In the genomic region with DNA sequence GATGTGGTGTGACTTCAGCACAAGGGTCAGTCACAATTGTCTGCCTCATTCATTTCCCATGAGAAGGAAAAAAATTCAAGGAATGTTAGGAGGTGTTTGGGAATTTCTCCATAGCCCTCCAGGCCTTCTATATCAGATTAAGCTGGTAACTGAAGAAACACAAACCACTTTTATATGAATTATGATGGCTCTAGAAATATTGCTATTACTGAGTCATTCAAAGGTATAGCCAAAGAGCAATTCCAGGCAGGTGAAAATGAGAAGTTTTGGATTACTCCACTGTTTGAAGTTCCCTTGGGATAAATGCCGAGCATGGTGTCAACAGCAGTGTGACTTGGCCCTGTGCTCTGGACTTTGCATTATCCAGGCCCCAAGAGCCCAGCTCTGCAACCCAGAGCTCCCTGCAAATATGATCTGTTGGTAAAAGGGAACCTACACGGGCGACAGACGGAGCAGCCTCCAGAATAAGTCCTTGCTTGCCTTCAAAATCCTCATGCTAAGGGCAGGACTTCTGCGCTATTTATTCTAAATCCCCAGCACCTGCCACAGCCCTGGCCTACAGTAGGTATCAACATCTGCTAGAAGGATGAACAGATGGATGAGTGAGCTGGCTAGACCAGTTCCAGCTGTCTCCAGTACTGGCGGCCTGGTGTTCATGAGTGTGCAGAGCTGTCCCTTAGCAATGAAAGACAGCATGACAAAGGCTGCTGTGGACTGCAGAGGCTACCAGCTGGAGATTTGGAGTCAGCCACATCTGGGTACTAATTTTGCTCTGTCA, we compare ENCODE assay signal across 14 cellular contexts.
DNase-seq lines count a peak whose midpoint lies in the region; ATAC-seq, FAIRE-seq and TF ChIP-seq lines count a peak whose summit lies in the region.
"Had no signal": no experiment of that assay in that cellular context is flagged by ENCODE, and none has a peak within 500 bp of the region (broad histone marks: within the 10 kb centered on the region; RNA-seq: fewer than 3 reads in every experiment).

No MANE protein-coding gene starts in this region.

- H3K27me3 ChIP-seq in H9 (ENCODE audit: insufficient read depth, low read length) = no peaks in the 10 kb centered on the region; the same call in 1 of the 2 replicates
- H3K27me3 ChIP-seq in Panc1 (ENCODE audit: control insufficient read depth, insufficient read depth, low read length) = no peaks in the 10 kb centered on the region

- POLR2A ChIA-PET in A549 (lab: Yijun Ruan, JAX) (interaction anchor here (0.8 to 3.3 kb wide), 3 partner anchors 25 to 116 kb away, joined by 4 to 17 read pairs (median 5); a partner anchor contains a TSS), Panc1 (lab: Charles Lee) (interaction anchor here (0.8 to 1.5 kb wide), 3 partner anchors 25 to 116 kb away, joined by 3 to 10 read pairs (median 3); a partner anchor contains a TSS)

- H4K91ac ChIP-seq in H9 (ENCODE audit: insufficient read length, low read depth, low read length) = no peak overlapping the region

- peak overlapping the region; percentile 50 for H2BK12ac ChIP-seq in H9 (ENCODE audit: insufficient read length, low read depth, low read length)

- H3K36me3 ChIP-seq in Panc1 (ENCODE audit: control insufficient read depth, insufficient read depth, low read length) = no peaks in the 10 kb centered on the region
- H3K36me3 ChIP-seq: neutrophil had no signal

- H3K79me1 ChIP-seq in H9 (ENCODE audit: insufficient read depth, low read depth, low read length, poor library complexity, severe bottlenecking) = no peaks in the 10 kb centered on the region

- in situ Hi-C loops in Panc1 (cut with HindIII; ENCODE audit: low pct_unique_long_range_greater_than_20kb, low sequenced_read_pairs) = no loop called here

- no peak overlapping the region for H3K4ac ChIP-seq in H9 (ENCODE audit: low read depth, low read length)

- BruUV-seq in Panc1 (replicated peaks; lab: Mats Ljungman, UMichigan) = no TSS peak

- H4K20me1 ChIP-seq in H9 (ENCODE audit: control insufficient read depth, insufficient read depth, insufficient read length) = no peaks in the 10 kb centered on the region

- peak in 1 of 2 experiments; percentile 20; a peak in 3 of 6 replicates for ATAC-seq in A549
- ATAC-seq in Panc1 = peak; percentile 81
- peak; percentile 80 for ATAC-seq in left lobe of liver
- no peak for ATAC-seq in HG03571 (IDR thresholded peaks at IDR 0.05; ENCODE audit: unreplicated experiment)
- ATAC-seq in HG02571 (IDR thresholded peaks at IDR 0.05; ENCODE audit: unreplicated experiment) = no peak

- no peaks in the 10 kb centered on the region for H3K79me2 ChIP-seq in H9 (ENCODE audit: insufficient read depth, low read length)

- TF ChIP-seq EP300 in A549 (IDR thresholded peaks at IDR 0.05) = peak; percentile 16 to 69; a peak in 2 of 5 replicates

- H3K9me3 Mint-ChIP-seq in H9 = no peaks in the 10 kb centered on the region; a peak in 2 of 5 replicates

- peaks cover 59% of the 10 kb centered on the region for H3K4me1 ChIP-seq in A549
- H3K4me1 ChIP-seq in H9 (ENCODE audit: insufficient read depth, low read length) = peaks cover 3% of the 10 kb centered on the region
- H3K4me1 ChIP-seq in Panc1 (ENCODE audit: control insufficient read depth, insufficient read depth, low read length) = peaks cover 60% of the 10 kb centered on the region

- H4K5ac ChIP-seq in H9 (ENCODE audit: insufficient read length, low read depth, low read length) = no peak overlapping the region

- H3K27ac Mint-ChIP-seq in H9 = no peak overlapping the region

- TF ChIP-seq CTCF in A549 (IDR thresholded peaks at IDR 0.05) (no peak), H9 (conservative IDR thresholded peaks at IDR 0.05) (no peak), Panc1 (IDR thresholded peaks at IDR 0.05) (no peak)

- H3K18ac ChIP-seq in H9 (ENCODE audit: insufficient read length, low read depth, low read length) = no peak overlapping the region

- CTCF ChIA-PET in A549 (lab: Yijun Ruan, JAX) (interaction anchor here (0.9 to 5.1 kb wide), 12 partner anchors 8 to 874 kb away, joined by 3 to 35 read pairs (median 4); a partner anchor contains a TSS), Panc1 (lab: Charles Lee) (interaction anchor here (0.5 to 1.6 kb wide), 3 partner anchors 8 to 133 kb away, joined by 4 to 7 read pairs (median 5); no protein-coding TSS in a partner anchor)

- H3K9ac ChIP-seq in H9 (ENCODE audit: extremely low read depth, insufficient read length, low read length) = no peak overlapping the region

- no peak overlapping the region for H3K4me3 ChIP-seq in A549
- no peak overlapping the region for H3K4me3 ChIP-seq in Panc1 (ENCODE audit: low read depth in 2 of 2, low read length in 2 of 2)
- H3K4me3 ChIP-seq: SK-N-MC had no signal

- WGBS in A549 (ENCODE audit: missing lambda C conversion rate) = 68% methylated on average over 6 of the region's 6 CpGs
- no CpG with 5 or more reads among the region's 6 CpGs for WGBS in H9 (ENCODE audit: extremely low coverage, insufficient read length, low lambda C conversion rate)

- H3K56ac ChIP-seq in H9 (ENCODE audit: insufficient read length, low read depth, low read length) = no peak overlapping the region

- H3K27me3 Mint-ChIP-seq in H9 (ENCODE audit: low read depth) = peaks cover 17% of the 10 kb centered on the region

- H3K4me2 ChIP-seq in A549 (peak overlapping the region; percentile 45), H9 (ENCODE audit: insufficient read depth, insufficient read length, low read length) (no peak overlapping the region)

- TF ChIP-seq RAD21 in A549 (conservative IDR thresholded peaks at IDR 0.05 in 1 of 2, IDR thresholded peaks at IDR 0.05 in 1 of 2) = no peak

- H3T11ph ChIP-seq in H9 (ENCODE audit: low read length) = no peak overlapping the region

- FAIRE-seq in A549 (lab: Jason Lieb, UNC) = no peak

- H2BK120ac ChIP-seq in H9 (ENCODE audit: low read depth, low read length, poor library complexity, severe bottlenecking) = no peak overlapping the region

- H2BK15ac ChIP-seq in H9 (ENCODE audit: low read depth, low read length) = no peak overlapping the region

- H2AK5ac ChIP-seq in H9 (ENCODE audit: insufficient read length, low read length) = peak overlapping the region; percentile 93

- H3K36me3 Mint-ChIP-seq in H9 (ENCODE audit: insufficient read depth in 1 of 3, low read depth in 3 of 3) = no peaks in the 10 kb centered on the region

- no peak overlapping the region for H3K14ac ChIP-seq in H9 (ENCODE audit: insufficient read depth, low read length)

- TF ChIP-seq POLR2A in A549 (IDR thresholded peaks at IDR 0.05; ENCODE audit: low read length) = no peak

- H2BK20ac ChIP-seq in H9 (ENCODE audit: low read depth, low read length, poor library complexity, severe bottlenecking) = no peak overlapping the region

- H3K4me1 Mint-ChIP-seq in H9 = peaks cover 8 to 9% of the 10 kb centered on the region in 2 experiments; a peak in 3 of 4 replicates

- no peak overlapping the region for H2BK5ac ChIP-seq in H9 (ENCODE audit: insufficient read length, low read length)

- H3K9me3 ChIP-seq in A549 = no peaks in the 10 kb centered on the region
- no peaks in the 10 kb centered on the region for H3K9me3 ChIP-seq in H9 (ENCODE audit: control insufficient read depth, low read depth, low read length)
- H3K9me3 ChIP-seq in Panc1 (ENCODE audit: control insufficient read depth, insufficient read depth, low read depth, low read length) = no peaks in the 10 kb centered on the region
- H3K9me3 ChIP-seq: neutrophil had no signal

- H4K8ac ChIP-seq in H9 (replicated peaks; ENCODE audit: insufficient read length, low read depth, low read length) = no peak overlapping the region

- no peak overlapping the region for H2AFZ ChIP-seq in H9 (ENCODE audit: low read length)

- peak in 1 of 2 experiments; percentile 48 for DNase-seq in A549 (ENCODE audit: low read depth in 1 of 2, low spot score in 1 of 2)
- DNase-seq in H9 = no peak
- no peak for DNase-seq in Panc1 (ENCODE audit: low read depth, low spot score)
- peak; percentile 68 for DNase-seq in left lobe of liver (ENCODE audit: low spot score)
- DNase-seq in hypothalamus (lab: John Stamatoyannopoulos, UW) = no peak
- DNase-seq in stimulated activated CD4-positive, alpha-beta T cell treated with anti-CD3 and anti-CD28 coated beads, Interleukin-15, amount 100 ng/mL, for 24 hours = no peak
- DNase-seq: activated effector memory CD4-positive, alpha-beta T cell treated with Interleukin-2 at 50 U/mL for 16 hours; aorta; HCEC 1CT; NCI-H2029 treated with DMSO at 0.1 percent for 48 hours had no signal

- H3K4me3 Mint-ChIP-seq in H9 = no peak overlapping the region

- intact Hi-C loops in Panc1 (cut with micrococcal nuclease; ENCODE audit: unreplicated experiment) = loop anchor here (2.0 to 5.0 kb wide), 2 partner anchors 69 to 118 kb away; a partner anchor contains a TSS

- H3K23ac ChIP-seq in H9 (ENCODE audit: insufficient read length, low read depth, low read length) = no peak overlapping the region

- H3K23me2 ChIP-seq in H9 (ENCODE audit: insufficient read length, low read depth, low read length, poor library complexity, severe bottlenecking) = peaks cover under 1% of the 10 kb centered on the region

- H3K27ac ChIP-seq in A549 = peak overlapping the region; percentile 59 to 98; a peak in 5 of 6 replicates
- no peak overlapping the region for H3K27ac ChIP-seq in H9 (ENCODE audit: insufficient read length, low read depth, low read length)
- peak overlapping the region; percentile 98 for H3K27ac ChIP-seq in Panc1 (ENCODE audit: low read length)
- H3K27ac ChIP-seq: neutrophil, SK-N-MC had no signal

TF ChIP-seq in A549, 52 proteins besides CTCF, POLR2A, EP300 and RAD21 (continues in another document):
- TF ChIP-seq CEBPB (IDR thresholded peaks at IDR 0.05) (peak in 1 of 2 experiments; percentile 67; a peak in 1 of 4 replicates), JUN (IDR thresholded peaks at IDR 0.05) (0 out of 5 replicates have a peak, but pooled peaks of 1 of the 2 experiments have one; percentile 19), GATA3 (IDR thresholded peaks at IDR 0.05; ENCODE audit: borderline replicate concordance) (peak; percentile 90; the same call in 1 of the 2 replicates), RCOR1 (IDR thresholded peaks at IDR 0.05; ENCODE audit: low read depth, low read length) (no peak)
- TF ChIP-seq, protein P1, sequence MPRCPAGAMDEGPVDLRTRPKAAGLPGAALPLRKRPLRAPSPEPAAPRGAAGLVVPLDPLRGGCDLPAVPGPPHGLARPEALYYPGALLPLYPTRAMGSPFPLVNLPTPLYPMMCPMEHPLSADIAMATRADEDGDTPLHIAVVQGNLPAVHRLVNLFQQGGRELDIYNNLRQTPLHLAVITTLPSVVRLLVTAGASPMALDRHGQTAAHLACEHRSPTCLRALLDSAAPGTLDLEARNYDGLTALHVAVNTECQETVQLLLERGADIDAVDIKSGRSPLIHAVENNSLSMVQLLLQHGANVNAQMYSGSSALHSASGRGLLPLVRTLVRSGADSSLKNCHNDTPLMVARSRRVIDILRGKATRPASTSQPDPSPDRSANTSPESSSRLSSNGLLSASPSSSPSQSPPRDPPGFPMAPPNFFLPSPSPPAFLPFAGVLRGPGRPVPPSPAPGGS (IDR thresholded peaks at IDR 0.05) = no peak

Comparison
In these comparisons a context has a peak if more than half of its experiments do, and no peak if none do; other contexts are left out.
1. ATAC-seq: peak in Panc1 (single experiment) and left lobe of liver (single experiment); none in HG03571 (single experiment) and HG02571 (single experiment).